Comparison of ENCODE assay signal across 8 cellular contexts in the genomic region with DNA sequence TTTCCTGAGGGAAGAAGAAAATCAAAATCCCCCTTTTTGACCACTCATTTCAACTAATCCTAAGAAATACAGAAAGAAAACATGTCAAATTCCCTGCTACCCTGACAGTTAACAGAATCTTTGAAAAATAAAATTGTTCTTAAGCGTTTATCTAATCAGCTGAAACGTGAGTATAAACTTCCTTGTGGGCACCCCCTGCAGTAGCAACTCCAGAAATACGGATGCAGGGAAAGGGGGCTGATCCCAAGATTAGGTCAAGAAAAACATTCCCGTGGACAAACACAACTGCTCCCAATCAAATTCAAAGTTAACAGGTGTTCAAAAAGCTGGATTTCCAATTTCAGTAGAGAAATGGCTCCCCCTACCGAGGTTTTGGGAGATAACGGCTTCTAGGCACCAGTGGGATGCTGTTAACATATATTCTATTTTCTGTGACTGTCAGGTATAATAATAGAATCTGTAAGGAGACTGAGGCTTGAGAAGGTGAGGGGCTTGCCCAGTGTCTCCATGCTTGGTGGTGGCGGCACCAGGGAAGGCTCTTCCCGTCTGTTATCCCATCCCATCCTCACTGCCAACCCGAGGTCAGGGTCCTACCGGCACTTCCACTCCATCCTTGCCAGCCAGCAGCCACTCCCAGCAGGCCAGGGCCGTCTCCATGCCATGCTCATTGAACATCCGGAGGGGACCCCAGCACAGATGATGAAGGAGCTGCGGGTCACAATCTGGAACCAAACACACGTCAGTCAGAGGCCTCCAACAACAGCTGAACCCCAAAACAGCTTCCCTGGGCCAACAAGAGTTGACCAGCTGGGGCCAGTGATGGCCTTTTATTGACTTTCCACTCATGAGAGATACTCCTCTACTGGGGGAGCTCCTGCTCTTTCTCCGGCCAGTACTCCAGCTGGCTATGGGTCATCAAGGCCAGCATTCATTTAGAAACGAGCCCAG. TPM values are rescaled to one million over a fixed set of nuclear protein-coding genes. Genes with fewer than 3 reads are reported as not detected.
A peak's percentile ranks its signal among the peaks of the same experiment; 100 is the strongest.
DNase-seq lines count a peak whose midpoint lies in the region; ATAC-seq and TF ChIP-seq lines count a peak whose summit lies in the region.

No MANE protein-coding gene starts in this region.

- peaks cover 26 to 38% of the 10 kb centered on the region in 2 experiments for H3K36me3 ChIP-seq in SK-N-SH (replicated peaks in 1 of 2; ENCODE audit: control insufficient read depth in 1 of 2, insufficient read depth in 2 of 2, low read length in 1 of 2)
- H3K36me3 ChIP-seq in esophagus muscularis mucosa = peaks cover 50 to 78% (median 64%) of the 10 kb centered on the region in 4 donors

- no peak for TF ChIP-seq POLR2A in esophagus muscularis mucosa (IDR thresholded peaks at IDR 0.05; ENCODE audit: low read depth)

- CTCF ChIA-PET in SK-N-SH (lab: Yijun Ruan, JAX) = interaction anchor here (0.6 to 2.9 kb wide), 23 partner anchors 10 to 367 kb away, joined by 3 to 29 read pairs (median 4); a partner anchor contains a TSS

- ATAC-seq in SK-N-SH treated with all-trans-retinoic acid at 6 μM for 48 hours = no peak

- no peak overlapping the region for H3K4me2 ChIP-seq in SK-N-SH

- H3F3A ChIP-seq in SK-N-SH (replicated peaks; ENCODE audit: insufficient read depth) = no peaks in the 10 kb centered on the region

- TF ChIP-seq CTCF in SK-N-SH (IDR thresholded peaks at IDR 0.05) (peak; percentile 56), esophagus muscularis mucosa (IDR thresholded peaks at IDR 0.05) (peak; percentile 39 to 53 (median 43))

- no peaks in the 10 kb centered on the region for H3K27me3 ChIP-seq in SK-N-SH (ENCODE audit: insufficient read depth)
- no peaks in the 10 kb centered on the region for H3K27me3 ChIP-seq in esophagus muscularis mucosa

- no peak for TF ChIP-seq EP300 in SK-N-SH (IDR thresholded peaks at IDR 0.05; ENCODE audit: borderline replicate concordance in 1 of 2, low read depth in 1 of 2, low read length in 1 of 2)
- no peak for TF ChIP-seq EP300 in esophagus muscularis mucosa (IDR thresholded peaks at IDR 0.05)

- H3K9me2 ChIP-seq in SK-N-SH = no peaks in the 10 kb centered on the region

- no peaks in the 10 kb centered on the region for H4K20me1 ChIP-seq in SK-N-SH (ENCODE audit: insufficient read depth)

- POLR2A ChIA-PET in SK-N-SH (lab: Yijun Ruan, JAX) = no interaction called here

- no peaks in the 10 kb centered on the region; a peak in 2 of 4 replicates for H3K4me1 ChIP-seq in SK-N-SH (ENCODE audit: control insufficient read depth in 1 of 2, insufficient read depth in 2 of 2, low read depth in 1 of 2, low read length in 1 of 2)
- peaks cover 0 to 4% (median 0%) of the 10 kb centered on the region in 4 donors for H3K4me1 ChIP-seq in esophagus muscularis mucosa

- H2AFZ ChIP-seq in SK-N-SH (ENCODE audit: low read depth) = no peak overlapping the region

- intact Hi-C loops in esophagus muscularis mucosa (cut with DNase I) = no loop called here

- no peaks in the 10 kb centered on the region for H3K79me2 ChIP-seq in SK-N-SH (ENCODE audit: insufficient read depth)

- TF ChIP-seq RAD21 in SK-N-SH (IDR thresholded peaks at IDR 0.05; ENCODE audit: low read length) = peak; percentile 69

- 65% methylated on average over 9 of the region's 16 CpGs for WGBS in SK-N-SH (ENCODE audit: low lambda C conversion rate)
- 71% methylated on average over 14 of the region's 16 CpGs for WGBS in esophagus muscularis mucosa

- H3K9me3 ChIP-seq in SK-N-SH (no peaks in the 10 kb centered on the region), esophagus muscularis mucosa (no peaks in the 10 kb centered on the region)

- no peak overlapping the region; a peak in 1 of 4 replicates for H3K4me3 ChIP-seq in SK-N-SH (ENCODE audit: low read depth in 2 of 2, low read length in 1 of 2)
- H3K4me3 ChIP-seq in esophagus muscularis mucosa = no peak overlapping the region

- DNase-seq in SK-N-SH (peak; percentile 66), MV-4-11 (lab: John Stamatoyannopoulos, UW) (peak; percentile 20), esophagus muscularis mucosa (ENCODE audit: extremely low spot score) (no peak), pons (ENCODE audit: low spot score) (peak; percentile 53), ecto neural progenitor cell (ENCODE audit: low spot score) (no peak), ureter (ENCODE audit: low spot score) (no peak)
- DNase-seq in activated CD4-positive, alpha-beta T cell treated with anti-CD3 and anti-CD28 coated beads, Interleukin-2, amount 50 U/mL, for 4 hours = peak; percentile 25 to 44

- no peak overlapping the region for H3K9ac ChIP-seq in SK-N-SH

- no peak overlapping the region; a peak in 1 of 4 replicates for H3K27ac ChIP-seq in SK-N-SH (ENCODE audit: low read depth in 2 of 2, low read length in 1 of 2)
- H3K27ac ChIP-seq in esophagus muscularis mucosa (replicated peaks in 1 of 4) = no peak overlapping the region

TF ChIP-seq in SK-N-SH, 30 proteins besides CTCF, POLR2A, EP300 and RAD21 (continues in another document):
- TF ChIP-seq, protein P1, sequence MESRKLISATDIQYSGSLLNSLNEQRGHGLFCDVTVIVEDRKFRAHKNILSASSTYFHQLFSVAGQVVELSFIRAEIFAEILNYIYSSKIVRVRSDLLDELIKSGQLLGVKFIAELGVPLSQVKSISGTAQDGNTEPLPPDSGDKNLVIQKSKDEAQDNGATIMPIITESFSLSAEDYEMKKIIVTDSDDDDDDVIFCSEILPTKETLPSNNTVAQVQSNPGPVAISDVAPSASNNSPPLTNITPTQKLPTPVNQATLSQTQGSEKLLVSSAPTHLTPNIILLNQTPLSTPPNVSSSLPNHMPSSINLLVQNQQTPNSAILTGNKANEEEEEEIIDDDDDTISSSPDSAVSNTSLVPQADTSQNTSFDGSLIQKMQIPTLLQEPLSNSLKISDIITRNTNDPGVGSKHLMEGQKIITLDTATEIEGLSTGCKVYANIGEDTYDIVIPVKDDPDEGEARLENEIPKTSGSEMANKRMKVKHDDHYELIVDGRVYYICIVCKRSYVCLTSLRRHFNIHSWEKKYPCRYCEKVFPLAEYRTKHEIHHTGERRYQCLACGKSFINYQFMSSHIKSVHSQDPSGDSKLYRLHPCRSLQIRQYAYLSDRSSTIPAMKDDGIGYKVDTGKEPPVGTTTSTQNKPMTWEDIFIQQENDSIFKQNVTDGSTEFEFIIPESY (IDR thresholded peaks at IDR 0.05; ENCODE audit: borderline replicate concordance, low read depth) = no peak
- TF ChIP-seq, protein P2, sequence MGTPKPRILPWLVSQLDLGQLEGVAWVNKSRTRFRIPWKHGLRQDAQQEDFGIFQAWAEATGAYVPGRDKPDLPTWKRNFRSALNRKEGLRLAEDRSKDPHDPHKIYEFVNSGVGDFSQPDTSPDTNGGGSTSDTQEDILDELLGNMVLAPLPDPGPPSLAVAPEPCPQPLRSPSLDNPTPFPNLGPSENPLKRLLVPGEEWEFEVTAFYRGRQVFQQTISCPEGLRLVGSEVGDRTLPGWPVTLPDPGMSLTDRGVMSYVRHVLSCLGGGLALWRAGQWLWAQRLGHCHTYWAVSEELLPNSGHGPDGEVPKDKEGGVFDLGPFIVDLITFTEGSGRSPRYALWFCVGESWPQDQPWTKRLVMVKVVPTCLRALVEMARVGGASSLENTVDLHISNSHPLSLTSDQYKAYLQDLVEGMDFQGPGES (IDR thresholded peaks at IDR 0.05; ENCODE audit: low read depth, low read length) = no peak
- TF ChIP-seq CHD2 (IDR thresholded peaks at IDR 0.05; ENCODE audit: low read length, partially characterized antibody) = no peak
- no peak for TF ChIP-seq TCF12 (IDR thresholded peaks at IDR 0.05)
- 0 out of 2 replicates have a peak, but pooled peaks have one; percentile 5 for TF ChIP-seq GATA2 (CRISPR knock-in tag; IDR thresholded peaks at IDR 0.05)
- TF ChIP-seq SMC3 (IDR thresholded peaks at IDR 0.05; ENCODE audit: low read depth, low read length) = peak; percentile 19; the same call in 1 of the 2 replicates
- no peak for TF ChIP-seq RFX5 (IDR thresholded peaks at IDR 0.05; ENCODE audit: low read length)

TF ChIP-seq in SK-N-SH treated with all-trans-retinoic acid at 6 μM for 48 hours, 23 proteins besides CTCF, POLR2A, EP300 and RAD21:
- TF ChIP-seq, protein P3, sequence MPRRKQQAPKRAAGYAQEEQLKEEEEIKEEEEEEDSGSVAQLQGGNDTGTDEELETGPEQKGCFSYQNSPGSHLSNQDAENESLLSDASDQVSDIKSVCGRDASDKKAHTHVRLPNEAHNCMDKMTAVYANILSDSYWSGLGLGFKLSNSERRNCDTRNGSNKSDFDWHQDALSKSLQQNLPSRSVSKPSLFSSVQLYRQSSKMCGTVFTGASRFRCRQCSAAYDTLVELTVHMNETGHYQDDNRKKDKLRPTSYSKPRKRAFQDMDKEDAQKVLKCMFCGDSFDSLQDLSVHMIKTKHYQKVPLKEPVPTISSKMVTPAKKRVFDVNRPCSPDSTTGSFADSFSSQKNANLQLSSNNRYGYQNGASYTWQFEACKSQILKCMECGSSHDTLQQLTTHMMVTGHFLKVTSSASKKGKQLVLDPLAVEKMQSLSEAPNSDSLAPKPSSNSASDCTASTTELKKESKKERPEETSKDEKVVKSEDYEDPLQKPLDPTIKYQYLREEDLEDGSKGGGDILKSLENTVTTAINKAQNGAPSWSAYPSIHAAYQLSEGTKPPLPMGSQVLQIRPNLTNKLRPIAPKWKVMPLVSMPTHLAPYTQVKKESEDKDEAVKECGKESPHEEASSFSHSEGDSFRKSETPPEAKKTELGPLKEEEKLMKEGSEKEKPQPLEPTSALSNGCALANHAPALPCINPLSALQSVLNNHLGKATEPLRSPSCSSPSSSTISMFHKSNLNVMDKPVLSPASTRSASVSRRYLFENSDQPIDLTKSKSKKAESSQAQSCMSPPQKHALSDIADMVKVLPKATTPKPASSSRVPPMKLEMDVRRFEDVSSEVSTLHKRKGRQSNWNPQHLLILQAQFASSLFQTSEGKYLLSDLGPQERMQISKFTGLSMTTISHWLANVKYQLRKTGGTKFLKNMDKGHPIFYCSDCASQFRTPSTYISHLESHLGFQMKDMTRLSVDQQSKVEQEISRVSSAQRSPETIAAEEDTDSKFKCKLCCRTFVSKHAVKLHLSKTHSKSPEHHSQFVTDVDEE (CRISPR knock-in tag; IDR thresholded peaks at IDR 0.05) = no peak
- TF ChIP-seq OSR1 (CRISPR knock-in tag; IDR thresholded peaks at IDR 0.05) = no peak
- TF ChIP-seq ESRRG (CRISPR knock-in tag; IDR thresholded peaks at IDR 0.05) = no peak

RNA-seq across cellular contexts. Expression of a gene that starts 32.0 kb away (rescaled TPM):
- 0.05 TPM in 1 of 2 replicates, not detected in the other for polyA plus RNA-seq in SK-N-SH (2012; rRNA removed)
- not detected in 2 replicates for polyA plus RNA-seq in SK-N-SH (2012; cell fraction: cytosol; rRNA removed)
- polyA plus RNA-seq in SK-N-SH (2012; cell fraction: nucleus; rRNA removed) = not detected in 2 replicates
- total RNA-seq in esophagus muscularis mucosa (under 1 TPM in 3 of 4 donors, not detected in 1; 0.46 to 0.83 (median 0.50) TPM), ureter (0.21 TPM)

Comparison
In these comparisons a context has a peak if more than half of its experiments do, and no peak if none do; other contexts are left out.
1. DNase-seq: peak in SK-N-SH (single experiment), MV-4-11 (single experiment), activated CD4-positive, alpha-beta T cell treated with anti-CD3 and anti-CD28 coated beads, Interleukin-2, amount 50 U/mL, for 4 hours (2 of 2) and pons (single experiment); none in esophagus muscularis mucosa (single experiment), ecto neural progenitor cell (single experiment) and ureter (single experiment).